1 cellular context compared by ENCODE assay signal in genomic region chr2:147927053-147927588, GRCh38.
TF ChIP-seq lines count a peak whose summit lies in the region.

No MANE protein-coding gene starts in this region.

TF ChIP-seq in HepG2, 621 proteins besides CTCF, POLR2A, EP300 and RAD21 (continued from another document and continues in another):
- TF ChIP-seq ZNF512B (CRISPR knock-in tag; IDR thresholded peaks at IDR 0.05; ENCODE audit: borderline replicate concordance) (0 out of 2 replicates have a peak, but pooled peaks have one; percentile 65), BCLAF1 (IDR thresholded peaks at IDR 0.05) (no peak), IRX3 (CRISPR knock-in tag; IDR thresholded peaks at IDR 0.05; ENCODE audit: borderline replicate concordance, low read depth) (peak; percentile 55; the same call in 1 of the 2 replicates), YEATS4 (CRISPR knock-in tag; IDR thresholded peaks at IDR 0.05; ENCODE audit: borderline replicate concordance) (peak; percentile 30; the same call in 1 of the 2 replicates), ZNF737 (CRISPR knock-in tag; IDR thresholded peaks at IDR 0.05; ENCODE audit: borderline replicate concordance) (no peak), NR3C1 (CRISPR knock-in tag; IDR thresholded peaks at IDR 0.05) (no peak), GPBP1L1 (CRISPR knock-in tag; IDR thresholded peaks at IDR 0.05) (no peak), ZNF207 (IDR thresholded peaks at IDR 0.05; ENCODE audit: borderline replicate concordance) (no peak), ZMYM4 (CRISPR knock-in tag; IDR thresholded peaks at IDR 0.05) (peak; percentile 94), ZNF672 (CRISPR knock-in tag; IDR thresholded peaks at IDR 0.05) (no peak), SAP130 (CRISPR knock-in tag; IDR thresholded peaks at IDR 0.05; ENCODE audit: low read depth) (peak; percentile 85), NFKBIZ (CRISPR knock-in tag; IDR thresholded peaks at IDR 0.05) (peak; percentile 92), ZNF720 (CRISPR knock-in tag; IDR thresholded peaks at IDR 0.05) (no peak), E2F5 (CRISPR knock-in tag; conservative IDR thresholded peaks at IDR 0.05) (no peak), AGO1 (IDR thresholded peaks at IDR 0.05; ENCODE audit: low read depth, low read length, poor library complexity, severe bottlenecking) (no peak), REPIN1 (CRISPR knock-in tag; IDR thresholded peaks at IDR 0.05; ENCODE audit: borderline replicate concordance, low read depth) (peak; percentile 95), ZNF639 (CRISPR knock-in tag; conservative IDR thresholded peaks at IDR 0.05) (no peak; the same call in 1 of the 2 replicates), HNRNPLL (IDR thresholded peaks at IDR 0.05; ENCODE audit: low read depth, low read length, poor library complexity, severe bottlenecking) (peak; percentile 37), GABPB1 (CRISPR knock-in tag; IDR thresholded peaks at IDR 0.05) (no peak; the same call in 1 of the 2 replicates), U2AF2 (IDR thresholded peaks at IDR 0.05; ENCODE audit: low read depth, low read length) (no peak), SRSF4 (IDR thresholded peaks at IDR 0.05; ENCODE audit: low read depth, low read length, poor library complexity, severe bottlenecking) (no peak), ETV5 (CRISPR knock-in tag; IDR thresholded peaks at IDR 0.05; ENCODE audit: borderline replicate concordance) (peak; percentile 75; the same call in 1 of the 2 replicates), ZFP1 (CRISPR knock-in tag; IDR thresholded peaks at IDR 0.05) (no peak; the same call in none of the 2 replicates), THAP9 (CRISPR knock-in tag; IDR thresholded peaks at IDR 0.05; ENCODE audit: borderline replicate concordance) (no peak), ZSCAN9 (CRISPR knock-in tag; IDR thresholded peaks at IDR 0.05; ENCODE audit: borderline replicate concordance) (peak; percentile 88), NCOA2 (CRISPR knock-in tag; IDR thresholded peaks at IDR 0.05) (peak; percentile 97), CREB1 (IDR thresholded peaks at IDR 0.05) (peak; percentile 79), CREB1 (CRISPR knock-in tag; IDR thresholded peaks at IDR 0.05) (peak; percentile 82), ZNF564 (CRISPR knock-in tag; IDR thresholded peaks at IDR 0.05) (peak; percentile 45; the same call in 1 of the 2 replicates), GTF2F1 (IDR thresholded peaks at IDR 0.05; ENCODE audit: low read length) (0 out of 2 replicates have a peak, but pooled peaks have one; percentile 22), GATA4 (IDR thresholded peaks at IDR 0.05; ENCODE audit: borderline replicate concordance, low read depth) (no peak), ZFP90 (CRISPR knock-in tag; IDR thresholded peaks at IDR 0.05; ENCODE audit: borderline replicate concordance) (no peak), ZNF788 (CRISPR knock-in tag; IDR thresholded peaks at IDR 0.05; ENCODE audit: borderline replicate concordance) (peak; percentile 60; the same call in 1 of the 2 replicates), ZBTB26 (CRISPR knock-in tag; IDR thresholded peaks at IDR 0.05; ENCODE audit: borderline replicate concordance) (no peak)
- TF ChIP-seq, protein P1, sequence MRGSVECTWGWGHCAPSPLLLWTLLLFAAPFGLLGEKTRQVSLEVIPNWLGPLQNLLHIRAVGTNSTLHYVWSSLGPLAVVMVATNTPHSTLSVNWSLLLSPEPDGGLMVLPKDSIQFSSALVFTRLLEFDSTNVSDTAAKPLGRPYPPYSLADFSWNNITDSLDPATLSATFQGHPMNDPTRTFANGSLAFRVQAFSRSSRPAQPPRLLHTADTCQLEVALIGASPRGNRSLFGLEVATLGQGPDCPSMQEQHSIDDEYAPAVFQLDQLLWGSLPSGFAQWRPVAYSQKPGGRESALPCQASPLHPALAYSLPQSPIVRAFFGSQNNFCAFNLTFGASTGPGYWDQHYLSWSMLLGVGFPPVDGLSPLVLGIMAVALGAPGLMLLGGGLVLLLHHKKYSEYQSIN (CRISPR knock-in tag; IDR thresholded peaks at IDR 0.05; ENCODE audit: borderline replicate concordance) = no peak
- TF ChIP-seq, protein P2, sequence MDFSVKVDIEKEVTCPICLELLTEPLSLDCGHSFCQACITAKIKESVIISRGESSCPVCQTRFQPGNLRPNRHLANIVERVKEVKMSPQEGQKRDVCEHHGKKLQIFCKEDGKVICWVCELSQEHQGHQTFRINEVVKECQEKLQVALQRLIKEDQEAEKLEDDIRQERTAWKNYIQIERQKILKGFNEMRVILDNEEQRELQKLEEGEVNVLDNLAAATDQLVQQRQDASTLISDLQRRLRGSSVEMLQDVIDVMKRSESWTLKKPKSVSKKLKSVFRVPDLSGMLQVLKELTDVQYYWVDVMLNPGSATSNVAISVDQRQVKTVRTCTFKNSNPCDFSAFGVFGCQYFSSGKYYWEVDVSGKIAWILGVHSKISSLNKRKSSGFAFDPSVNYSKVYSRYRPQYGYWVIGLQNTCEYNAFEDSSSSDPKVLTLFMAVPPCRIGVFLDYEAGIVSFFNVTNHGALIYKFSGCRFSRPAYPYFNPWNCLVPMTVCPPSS (IDR thresholded peaks at IDR 0.05) = no peak
